Comparison of ENCODE assay signal across 31 cellular contexts in the genomic region with DNA sequence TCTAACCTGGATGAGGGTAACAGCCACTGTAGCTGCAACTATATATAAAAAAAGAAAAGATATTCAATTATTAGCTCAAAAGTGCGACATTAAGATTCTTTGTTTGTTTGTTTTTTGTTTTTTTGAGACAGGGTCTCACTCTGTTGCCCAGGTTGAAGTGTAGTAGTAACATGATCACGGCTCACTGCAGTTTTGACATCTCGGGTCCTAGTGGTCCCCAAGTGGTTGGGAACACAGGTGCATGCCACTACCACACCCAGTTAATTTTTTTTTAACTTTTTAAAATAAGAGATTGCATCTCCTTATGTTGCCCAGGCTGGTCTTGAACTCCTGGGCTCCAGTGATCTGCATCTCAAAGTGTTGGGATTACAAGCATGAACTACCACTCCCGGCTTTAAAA.
DNase-seq lines count a peak whose midpoint lies in the region; ATAC-seq and TF ChIP-seq lines count a peak whose summit lies in the region.
"Had no signal": no experiment of that assay in that cellular context is flagged by ENCODE, and none has a peak within 500 bp of the region (broad histone marks: within the 10 kb centered on the region; RNA-seq: fewer than 3 reads in every experiment).

No MANE protein-coding gene starts in this region.

- H3K4me3 ChIP-seq in GM06990 (replicated peaks; ENCODE audit: low read depth, low read length) (peak overlapping the region; percentile 71), MM.1S (ENCODE audit: low read length) (peak overlapping the region; percentile 71), psoas muscle (no peak overlapping the region), GM23248 (no peak overlapping the region)
- H3K4me3 ChIP-seq: A549, cardiac muscle cell, colonic mucosa, HAP-1, neural progenitor cell, pancreas, right atrium auricular region, SJCRH30, testis had no signal

- ATAC-seq in GM18868 (IDR thresholded peaks at IDR 0.05; ENCODE audit: unreplicated experiment) (peak; percentile 24), psoas muscle (no peak), GM21529 (IDR thresholded peaks at IDR 0.05; ENCODE audit: unreplicated experiment) (no peak), GM21381 (IDR thresholded peaks at IDR 0.05; ENCODE audit: unreplicated experiment) (no peak)
- ATAC-seq: A549; left lobe of liver; pancreas; stimulated activated naive CD8-positive, alpha-beta T cell treated with anti-CD3 and anti-CD28 coated beads, Interleukin-15, Interleukin-2, amounts not matched to agents 100 U/mL and 50 U/mL, for 24 hours had no signal

- in situ Hi-C loops in GM23248 (cut with MboI) = no loop called here

- TF ChIP-seq CTCF in GM06990 (IDR thresholded peaks at IDR 0.05; ENCODE audit: insufficient read depth, low read length, poor library complexity, severe bottlenecking) (no peak), MM.1S (IDR thresholded peaks at IDR 0.05; ENCODE audit: low read length) (peak; percentile 16; the same call in 1 of the 2 replicates), psoas muscle (IDR thresholded peaks at IDR 0.05) (no peak)

- DNase-seq in GM06990 (ENCODE audit: extremely low read depth, insufficient read length) = no peak
- DNase-seq in MM.1S = peak; percentile 65
- DNase-seq in psoas muscle = no peak
- DNase-seq in GM23248 = no peak
- no peak for DNase-seq in kidney glomerular epithelial cell (lab: John Stamatoyannopoulos, UW)
- DNase-seq: activated CD4-positive, alpha-beta T cell treated with anti-CD3 and anti-CD28 coated beads, Interleukin-2, amount 10 ng/mL, durations not matched to agents 24 days and 14 days; activated effector memory CD4-positive, alpha-beta T cell treated with anti-CD3 and anti-CD28 coated beads, Interleukin-2, amount 50 U/mL, for 16 hours; CD8-positive, alpha-beta memory T cell; colonic mucosa; DMS 273 treated with DMSO at 0.1 percent for 48 hours; effector CD8-positive, alpha-beta T cell; EL; mesenchymal stem cell; NCI-H1048; NCI-H774; pancreas; RPMI8226; SJCRH30; small intestine; stimulated activated naive CD8-positive, alpha-beta T cell treated with anti-CD3 and anti-CD28 coated beads, Interleukin-15, Interleukin-2, amounts not matched to agents 100 U/mL and 50 U/mL, for 24 hours; T-helper 9 cell; testis had no signal

- H3K4me2 ChIP-seq in MM.1S (ENCODE audit: low read depth, low read length) (peak overlapping the region; percentile 96), GM23248 (ENCODE audit: unreplicated experiment) (no peak overlapping the region)
- H3K4me2 ChIP-seq: A549, neural progenitor cell had no signal

- intact Hi-C loops in psoas muscle (cut with DNase I) = no loop called here

- H3F3A ChIP-seq in MM.1S (ENCODE audit: insufficient read depth, low read length) (peaks cover 58% of the 10 kb centered on the region), GM23248 (ENCODE audit: insufficient read depth) (peaks cover 7% of the 10 kb centered on the region)

- H4K20me1 ChIP-seq in MM.1S (ENCODE audit: insufficient read depth, low read length) (no peaks in the 10 kb centered on the region), GM23248 (ENCODE audit: insufficient read depth) (no peaks in the 10 kb centered on the region)

- H3K36me3 ChIP-seq in GM06990 (ENCODE audit: control insufficient read depth, insufficient read depth, low read length) (no peaks in the 10 kb centered on the region), MM.1S (replicated peaks; ENCODE audit: insufficient read depth, low read length) (no peaks in the 10 kb centered on the region; the same call in 1 of the 2 replicates), psoas muscle (ENCODE audit: insufficient read depth in 1 of 2, low read depth in 1 of 2) (peaks cover 0 to 23% of the 10 kb centered on the region in 2 donors), GM23248 (ENCODE audit: low read depth) (no peaks in the 10 kb centered on the region)
- H3K36me3 ChIP-seq: colonic mucosa, neural progenitor cell, pancreas had no signal

- 76 to 90% (median 80%) methylated on average over 4 of the region's 4 CpGs for WGBS in psoas muscle, 3 donors
- 94 to 96% methylated on average over 4 of the region's 4 CpGs for WGBS in GM23248 (ENCODE audit: low coverage in 1 of 2, low lambda C conversion rate in 2 of 2, missing lambda C conversion rate in 2 of 2), 2 experiments

- H3K27ac ChIP-seq in MM.1S (ENCODE audit: low read length) (peak overlapping the region; percentile 97), psoas muscle (peak overlapping the region; percentile 72), GM23248 (no peak overlapping the region)
- H3K27ac ChIP-seq: A549, colonic mucosa, neural progenitor cell, pancreas, right atrium auricular region, SJCRH30, testis had no signal

- H3K9me2 ChIP-seq in MM.1S (replicated peaks; ENCODE audit: insufficient read depth, low read length) = no peaks in the 10 kb centered on the region
- H3K9me2 ChIP-seq in GM23248 (ENCODE audit: insufficient read depth) = no peaks in the 10 kb centered on the region

- H3K9ac ChIP-seq in MM.1S (ENCODE audit: low read length) (peak overlapping the region; percentile 88), GM23248 (no peak overlapping the region)
- H3K9ac ChIP-seq: neural progenitor cell had no signal

- H3K4me1 ChIP-seq in MM.1S (ENCODE audit: low read length) (0 out of 2 replicates have a peak, but pooled peaks cover under 1% of the 10 kb centered on the region), psoas muscle (peaks cover 98% of the 10 kb centered on the region), GM23248 (ENCODE audit: insufficient read depth) (peaks cover 17% of the 10 kb centered on the region)
- H3K4me1 ChIP-seq: A549, colonic mucosa, neural progenitor cell had no signal

- H2AFZ ChIP-seq in MM.1S (ENCODE audit: low read length) (no peak overlapping the region), GM23248 (no peak overlapping the region)
- H2AFZ ChIP-seq: neural progenitor cell had no signal

- H3K79me2 ChIP-seq in MM.1S (ENCODE audit: low read length) (peaks cover 100% of the 10 kb centered on the region), GM23248 (ENCODE audit: insufficient read depth) (no peaks in the 10 kb centered on the region)

- no peaks in the 10 kb centered on the region for H3K9me3 ChIP-seq in MM.1S (replicated peaks; ENCODE audit: insufficient read depth, low read length)
- H3K9me3 ChIP-seq in psoas muscle = no peaks in the 10 kb centered on the region
- H3K9me3 ChIP-seq in GM23248 (ENCODE audit: low read depth) = no peaks in the 10 kb centered on the region
- H3K9me3 ChIP-seq: A549, colonic mucosa, HAP-1, pancreas, right atrium auricular region, SJCRH30, testis had no signal

- H3K27me3 ChIP-seq in GM06990 (replicated peaks; ENCODE audit: control insufficient read depth, insufficient read depth, low read length) (no peaks in the 10 kb centered on the region), MM.1S (replicated peaks; ENCODE audit: insufficient read depth, low read length) (no peaks in the 10 kb centered on the region), psoas muscle (ENCODE audit: insufficient read depth in 3 of 3, low read length in 2 of 3) (no peaks in the 10 kb centered on the region), GM23248 (replicated peaks; ENCODE audit: insufficient read depth) (no peaks in the 10 kb centered on the region)
- H3K27me3 ChIP-seq: cardiac muscle cell, colonic mucosa, neural progenitor cell, pancreas, right atrium auricular region, SJCRH30, testis had no signal

Comparison
In these comparisons a context has a peak if more than half of its experiments do, and no peak if none do; other contexts are left out.
1. H3K4me3 ChIP-seq: peak in GM06990 (single experiment) and MM.1S (single experiment); none in psoas muscle (single experiment) and GM23248 (single experiment).